In genomic region chr17:41785091-41785875, GRCh38 we compare ENCODE assay signal across 1 cellular context.
A peak's percentile ranks its signal among the peaks of the same experiment; 100 is the strongest.
TF ChIP-seq lines count a peak whose summit lies in the region.

No MANE protein-coding gene starts in this region.

TF ChIP-seq in HEK293, 187 proteins besides CTCF, POLR2A, EP300 and RAD21 (continued from another document and continues in another):
- TF ChIP-seq ZNF23 (tag by site-specific recombination; IDR thresholded peaks at IDR 0.05; ENCODE audit: borderline replicate concordance) (no peak), KLF7 (tag by site-specific recombination; IDR thresholded peaks at IDR 0.05; ENCODE audit: borderline replicate concordance) (peak; percentile 46; the same call in 1 of the 2 replicates), REST (tag by site-specific recombination; IDR thresholded peaks at IDR 0.05) (no peak), ZNF629 (tag by site-specific recombination; IDR thresholded peaks at IDR 0.05) (peak; percentile 46), ZNF473 (tag by site-specific recombination; IDR thresholded peaks at IDR 0.05) (no peak), ZNF311 (tag by site-specific recombination; IDR thresholded peaks at IDR 0.05; ENCODE audit: borderline replicate concordance) (no peak), ZNF221 (tag by site-specific recombination; IDR thresholded peaks at IDR 0.05; ENCODE audit: borderline replicate concordance) (no peak), ZBTB20 (tag by site-specific recombination; IDR thresholded peaks at IDR 0.05) (no peak; the same call in none of the 2 replicates), ZNF513 (tag by site-specific recombination; IDR thresholded peaks at IDR 0.05) (no peak), YY2 (tag by site-specific recombination; IDR thresholded peaks at IDR 0.05) (no peak), ZSCAN23 (tag by site-specific recombination; IDR thresholded peaks at IDR 0.05) (0 out of 2 replicates have a peak, but pooled peaks have one; percentile 55), HIC1 (tag by site-specific recombination; IDR thresholded peaks at IDR 0.05) (no peak), EGR2 (tag by site-specific recombination; IDR thresholded peaks at IDR 0.05; ENCODE audit: low read depth) (0 out of 2 replicates have a peak, but pooled peaks have one; percentile 27), PRDM10 (tag by site-specific recombination; IDR thresholded peaks at IDR 0.05) (peak; percentile 99), ZNF302 (tag by site-specific recombination; IDR thresholded peaks at IDR 0.05; ENCODE audit: low read depth) (no peak), ZNF239 (tag by site-specific recombination; IDR thresholded peaks at IDR 0.05) (no peak), PRDM4 (tag by site-specific recombination; IDR thresholded peaks at IDR 0.05) (no peak), ZNF10 (tag by site-specific recombination; IDR thresholded peaks at IDR 0.05) (no peak), ZSCAN4 (tag by site-specific recombination; IDR thresholded peaks at IDR 0.05) (no peak), YY1 (tag by site-specific recombination; IDR thresholded peaks at IDR 0.05) (no peak), ZNF76 (tag by site-specific recombination; IDR thresholded peaks at IDR 0.05; ENCODE audit: borderline replicate concordance, low read depth) (no peak), PRDM2 (tag by site-specific recombination; IDR thresholded peaks at IDR 0.05; ENCODE audit: borderline replicate concordance) (no peak), SP3 (tag by site-specific recombination; IDR thresholded peaks at IDR 0.05) (peak; percentile 77), ZNF449 (tag by site-specific recombination; IDR thresholded peaks at IDR 0.05) (no peak; the same call in 1 of the 2 replicates), ZBTB6 (tag by site-specific recombination; IDR thresholded peaks at IDR 0.05) (no peak), ZBTB8A (tag by site-specific recombination; IDR thresholded peaks at IDR 0.05) (no peak), BCL11B (tag by site-specific recombination; IDR thresholded peaks at IDR 0.05; ENCODE audit: low read depth) (no peak), ZNF416 (tag by site-specific recombination; IDR thresholded peaks at IDR 0.05) (no peak), ZNF701 (tag by site-specific recombination; IDR thresholded peaks at IDR 0.05) (no peak)
